Comparison of ENCODE assay signal across 1 cellular context in the genomic region with DNA sequence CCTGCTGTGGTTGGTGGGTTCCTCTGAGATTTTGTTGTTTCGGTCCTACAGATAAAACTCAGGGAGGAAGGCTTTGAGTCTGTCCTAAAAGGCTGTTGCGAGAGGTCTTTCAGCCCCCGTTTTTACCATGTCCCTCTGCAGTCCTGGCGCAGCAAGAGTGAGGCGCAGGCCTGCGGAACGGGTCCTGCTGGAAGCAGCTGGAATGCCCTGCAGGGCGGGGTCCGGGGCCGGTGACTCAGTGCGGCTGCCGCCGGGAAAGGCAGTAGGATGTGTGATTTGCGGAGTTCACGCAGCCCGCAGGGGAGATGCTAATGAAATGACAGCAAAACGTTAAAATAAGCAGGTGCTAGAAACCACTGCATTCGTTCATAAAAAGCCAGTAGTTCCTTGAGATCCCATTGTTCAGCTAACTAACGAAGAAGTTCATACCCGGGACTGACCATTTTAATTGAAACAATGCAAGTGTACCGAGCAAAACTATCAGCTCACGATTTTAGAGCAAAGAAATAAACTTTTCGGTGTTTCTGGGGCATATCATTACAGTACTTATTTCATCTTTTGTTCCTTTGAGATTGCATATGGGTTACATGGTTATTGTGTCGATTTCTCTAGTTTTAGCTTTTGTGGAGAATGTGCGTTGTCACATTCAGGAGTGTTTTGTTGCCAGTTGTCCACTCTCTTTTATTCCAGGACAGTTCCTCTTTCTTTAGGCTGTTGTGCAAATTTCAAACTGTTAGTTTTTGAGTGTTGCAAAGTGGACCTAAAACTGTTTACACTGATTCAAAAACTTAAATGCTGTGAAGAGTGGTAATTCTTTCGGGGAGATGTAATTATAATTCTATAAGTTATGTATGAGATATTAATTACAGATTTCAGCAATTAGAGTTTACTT.
TF ChIP-seq lines count a peak whose summit lies in the region.

No MANE protein-coding gene starts in this region.

TF ChIP-seq in K562, 482 proteins besides CTCF, POLR2A, EP300 and RAD21 (continued from another document and continues in another):
- peak; percentile 29; the same call in 1 of the 2 replicates for TF ChIP-seq ZBTB40 (IDR thresholded peaks at IDR 0.05)
- no peak for TF ChIP-seq ZBTB40 (CRISPR knock-in tag; IDR thresholded peaks at IDR 0.05)
- TF ChIP-seq GABPB1 (CRISPR knock-in tag; IDR thresholded peaks at IDR 0.05), result peak; percentile 64
- peak; percentile 54 for TF ChIP-seq FOXK1 (CRISPR knock-in tag; IDR thresholded peaks at IDR 0.05; ENCODE audit: borderline replicate concordance)
- no peak for TF ChIP-seq ASH1L (IDR thresholded peaks at IDR 0.05; ENCODE audit: borderline replicate concordance, low read depth, partially characterized antibody)
- no peak for TF ChIP-seq RBM25 (IDR thresholded peaks at IDR 0.05; ENCODE audit: low read depth, low read length, severe bottlenecking)
- TF ChIP-seq TEAD2 (tag; IDR thresholded peaks at IDR 0.05), result 0 out of 2 replicates have a peak, but pooled peaks have one; percentile 44
- no peak for TF ChIP-seq THRB (CRISPR knock-in tag; conservative IDR thresholded peaks at IDR 0.05)
- no peak for TF ChIP-seq TAF7 (tag; IDR thresholded peaks at IDR 0.05)
- peak; percentile 86; the same call in 1 of the 2 replicates for TF ChIP-seq ZNF224 (CRISPR knock-in tag; IDR thresholded peaks at IDR 0.05)
- peak; percentile 52 for TF ChIP-seq EP400 (IDR thresholded peaks at IDR 0.05)
- TF ChIP-seq, protein P1, sequence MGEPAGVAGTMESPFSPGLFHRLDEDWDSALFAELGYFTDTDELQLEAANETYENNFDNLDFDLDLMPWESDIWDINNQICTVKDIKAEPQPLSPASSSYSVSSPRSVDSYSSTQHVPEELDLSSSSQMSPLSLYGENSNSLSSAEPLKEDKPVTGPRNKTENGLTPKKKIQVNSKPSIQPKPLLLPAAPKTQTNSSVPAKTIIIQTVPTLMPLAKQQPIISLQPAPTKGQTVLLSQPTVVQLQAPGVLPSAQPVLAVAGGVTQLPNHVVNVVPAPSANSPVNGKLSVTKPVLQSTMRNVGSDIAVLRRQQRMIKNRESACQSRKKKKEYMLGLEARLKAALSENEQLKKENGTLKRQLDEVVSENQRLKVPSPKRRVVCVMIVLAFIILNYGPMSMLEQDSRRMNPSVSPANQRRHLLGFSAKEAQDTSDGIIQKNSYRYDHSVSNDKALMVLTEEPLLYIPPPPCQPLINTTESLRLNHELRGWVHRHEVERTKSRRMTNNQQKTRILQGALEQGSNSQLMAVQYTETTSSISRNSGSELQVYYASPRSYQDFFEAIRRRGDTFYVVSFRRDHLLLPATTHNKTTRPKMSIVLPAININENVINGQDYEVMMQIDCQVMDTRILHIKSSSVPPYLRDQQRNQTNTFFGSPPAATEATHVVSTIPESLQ (CRISPR knock-in tag; IDR thresholded peaks at IDR 0.05), result peak; percentile 92; the same call in 1 of the 2 replicates
- TF ChIP-seq HNRNPL (IDR thresholded peaks at IDR 0.05; ENCODE audit: low read depth, low read length), result no peak
- peak; percentile 62 for TF ChIP-seq KDM5B (IDR thresholded peaks at IDR 0.05; ENCODE audit: insufficient replicate concordance, low read depth, low read length)
- TF ChIP-seq ZBTB7A (IDR thresholded peaks at IDR 0.05; ENCODE audit: borderline replicate concordance, control insufficient read depth, low read depth, low read length), result peak; percentile 43; the same call in 1 of the 2 replicates
- TF ChIP-seq JUNB (CRISPR knock-in tag; conservative IDR thresholded peaks at IDR 0.05), result peak; percentile 53; the same call in 1 of the 2 replicates
- no peak for TF ChIP-seq SMAD1 (IDR thresholded peaks at IDR 0.05; ENCODE audit: low read depth, low read length, partially characterized antibody)
- TF ChIP-seq, protein P2, sequence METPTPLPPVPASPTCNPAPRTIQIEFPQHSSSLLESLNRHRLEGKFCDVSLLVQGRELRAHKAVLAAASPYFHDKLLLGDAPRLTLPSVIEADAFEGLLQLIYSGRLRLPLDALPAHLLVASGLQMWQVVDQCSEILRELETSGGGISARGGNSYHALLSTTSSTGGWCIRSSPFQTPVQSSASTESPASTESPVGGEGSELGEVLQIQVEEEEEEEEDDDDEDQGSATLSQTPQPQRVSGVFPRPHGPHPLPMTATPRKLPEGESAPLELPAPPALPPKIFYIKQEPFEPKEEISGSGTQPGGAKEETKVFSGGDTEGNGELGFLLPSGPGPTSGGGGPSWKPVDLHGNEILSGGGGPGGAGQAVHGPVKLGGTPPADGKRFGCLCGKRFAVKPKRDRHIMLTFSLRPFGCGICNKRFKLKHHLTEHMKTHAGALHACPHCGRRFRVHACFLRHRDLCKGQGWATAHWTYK (CRISPR knock-in tag; IDR thresholded peaks at IDR 0.05), result no peak
- no peak for TF ChIP-seq CEBPG (CRISPR knock-in tag; IDR thresholded peaks at IDR 0.05)
- TF ChIP-seq CEBPG (tag; conservative IDR thresholded peaks at IDR 0.05 in 1 of 2, IDR thresholded peaks at IDR 0.05 in 1 of 2), result 0 out of 4 replicates have a peak, but pooled peaks have one; percentile 18 to 39
- TF ChIP-seq RB1 (IDR thresholded peaks at IDR 0.05; ENCODE audit: low read depth), result peak; percentile 39
- TF ChIP-seq, protein P3, sequence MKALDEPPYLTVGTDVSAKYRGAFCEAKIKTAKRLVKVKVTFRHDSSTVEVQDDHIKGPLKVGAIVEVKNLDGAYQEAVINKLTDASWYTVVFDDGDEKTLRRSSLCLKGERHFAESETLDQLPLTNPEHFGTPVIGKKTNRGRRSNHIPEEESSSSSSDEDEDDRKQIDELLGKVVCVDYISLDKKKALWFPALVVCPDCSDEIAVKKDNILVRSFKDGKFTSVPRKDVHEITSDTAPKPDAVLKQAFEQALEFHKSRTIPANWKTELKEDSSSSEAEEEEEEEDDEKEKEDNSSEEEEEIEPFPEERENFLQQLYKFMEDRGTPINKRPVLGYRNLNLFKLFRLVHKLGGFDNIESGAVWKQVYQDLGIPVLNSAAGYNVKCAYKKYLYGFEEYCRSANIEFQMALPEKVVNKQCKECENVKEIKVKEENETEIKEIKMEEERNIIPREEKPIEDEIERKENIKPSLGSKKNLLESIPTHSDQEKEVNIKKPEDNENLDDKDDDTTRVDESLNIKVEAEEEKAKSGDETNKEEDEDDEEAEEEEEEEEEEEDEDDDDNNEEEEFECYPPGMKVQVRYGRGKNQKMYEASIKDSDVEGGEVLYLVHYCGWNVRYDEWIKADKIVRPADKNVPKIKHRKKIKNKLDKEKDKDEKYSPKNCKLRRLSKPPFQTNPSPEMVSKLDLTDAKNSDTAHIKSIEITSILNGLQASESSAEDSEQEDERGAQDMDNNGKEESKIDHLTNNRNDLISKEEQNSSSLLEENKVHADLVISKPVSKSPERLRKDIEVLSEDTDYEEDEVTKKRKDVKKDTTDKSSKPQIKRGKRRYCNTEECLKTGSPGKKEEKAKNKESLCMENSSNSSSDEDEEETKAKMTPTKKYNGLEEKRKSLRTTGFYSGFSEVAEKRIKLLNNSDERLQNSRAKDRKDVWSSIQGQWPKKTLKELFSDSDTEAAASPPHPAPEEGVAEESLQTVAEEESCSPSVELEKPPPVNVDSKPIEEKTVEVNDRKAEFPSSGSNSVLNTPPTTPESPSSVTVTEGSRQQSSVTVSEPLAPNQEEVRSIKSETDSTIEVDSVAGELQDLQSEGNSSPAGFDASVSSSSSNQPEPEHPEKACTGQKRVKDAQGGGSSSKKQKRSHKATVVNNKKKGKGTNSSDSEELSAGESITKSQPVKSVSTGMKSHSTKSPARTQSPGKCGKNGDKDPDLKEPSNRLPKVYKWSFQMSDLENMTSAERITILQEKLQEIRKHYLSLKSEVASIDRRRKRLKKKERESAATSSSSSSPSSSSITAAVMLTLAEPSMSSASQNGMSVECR (CRISPR knock-in tag; IDR thresholded peaks at IDR 0.05), result peak; percentile 64
- 0 out of 2 replicates have a peak, but pooled peaks have one; percentile 54 for TF ChIP-seq NR4A1 (CRISPR knock-in tag; IDR thresholded peaks at IDR 0.05)
- TF ChIP-seq NR4A1 (tag; IDR thresholded peaks at IDR 0.05), result no peak
- peak; percentile 37; the same call in 1 of the 2 replicates for TF ChIP-seq BCOR (IDR thresholded peaks at IDR 0.05)
- peak in 1 of 2 experiments; percentile 25; a peak in 1 of 4 replicates for TF ChIP-seq MNT (conservative IDR thresholded peaks at IDR 0.05)
- no peak for TF ChIP-seq USF2 (CRISPR knock-in tag; IDR thresholded peaks at IDR 0.05)
- TF ChIP-seq SNRNP70 (optimal IDR thresholded peaks at IDR 0.05; ENCODE audit: low read depth, low read length), result no peak
- TF ChIP-seq ZNF143 (CRISPR knock-in tag; IDR thresholded peaks at IDR 0.05), result no peak
- TF ChIP-seq IRF1 (CRISPR knock-in tag; IDR thresholded peaks at IDR 0.05; ENCODE audit: borderline replicate concordance), result peak; percentile 78; the same call in 1 of the 2 replicates
